Comparison of ENCODE assay signal across 8 cellular contexts in genomic region chr1:150072959-150073358, GRCh38. TPM values are rescaled to one million over a fixed set of nuclear protein-coding genes. Genes with fewer than 3 reads are reported as not detected.
A peak's percentile ranks its signal among the peaks of the same experiment; 100 is the strongest.
DNase-seq lines count a peak whose midpoint lies in the region; ATAC-seq and TF ChIP-seq lines count a peak whose summit lies in the region.

No MANE protein-coding gene starts in this region.

- H3K9me3 Mint-ChIP-seq in central memory CD8-positive, alpha-beta T cell: no peaks in the 10 kb centered on the region

- no peak overlapping the region for H3K4me3 ChIP-seq in osteoblast (ENCODE audit: insufficient read depth, low read length)

- H3K79me2 ChIP-seq in osteoblast (ENCODE audit: insufficient read depth, low read length): peaks cover 19% of the 10 kb centered on the region

- H3K36me3 Mint-ChIP-seq in central memory CD8-positive, alpha-beta T cell (ENCODE audit: insufficient read depth): peaks cover 24% of the 10 kb centered on the region

- no peaks in the 10 kb centered on the region for H3K27me3 Mint-ChIP-seq in central memory CD8-positive, alpha-beta T cell

- ATAC-seq in central memory CD8-positive, alpha-beta T cell (replicated peaks; ENCODE audit: extremely low read depth, poor library complexity, severe bottlenecking): peak; percentile 62
- ATAC-seq in HG02970 (IDR thresholded peaks at IDR 0.05; ENCODE audit: low FRiP score, unreplicated experiment) (no peak), GM19467 (IDR thresholded peaks at IDR 0.05; ENCODE audit: unreplicated experiment) (no peak)

- H3K4me2 ChIP-seq in osteoblast (ENCODE audit: insufficient read depth, low read length): no peak overlapping the region

- DNase-seq in NCI-H2171 treated with DMSO at 0.1 percent for 48 hours (lab: John Stamatoyannopoulos, UW) (peak; percentile 52), NCI-H2171 (lab: John Stamatoyannopoulos, UW) (no peak), NCI-H1694 treated with DMSO at 0.1 percent for 48 hours (lab: John Stamatoyannopoulos, UW) (peak; percentile 74), osteoblast (ENCODE audit: insufficient read length, low spot score, missing footprints) (no peak), RPMI8226 (no peak)
- DNase-seq in central memory CD8-positive, alpha-beta T cell (ENCODE audit: low spot score in 2 of 2): no peak

- H2AFZ ChIP-seq in osteoblast (ENCODE audit: low read length): no peak overlapping the region

- H3K4me1 ChIP-seq in osteoblast (ENCODE audit: insufficient read depth, low read length): peaks cover 10% of the 10 kb centered on the region

- H3K27ac ChIP-seq in osteoblast (ENCODE audit: low read depth, low read length): no peak overlapping the region

- no peaks in the 10 kb centered on the region for H4K20me1 ChIP-seq in osteoblast (ENCODE audit: insufficient read depth, low read length)

- peak; percentile 54 for TF ChIP-seq CTCF in osteoblast (IDR thresholded peaks at IDR 0.05; ENCODE audit: extremely low read depth, low read depth, low read length)

- no peak overlapping the region for H3K4me3 Mint-ChIP-seq in central memory CD8-positive, alpha-beta T cell

- H3K27ac Mint-ChIP-seq in central memory CD8-positive, alpha-beta T cell (ENCODE audit: low read depth): no peak overlapping the region

- H3K9me3 ChIP-seq in osteoblast (ENCODE audit: low read depth, low read length): no peaks in the 10 kb centered on the region

- H3K36me3 ChIP-seq in osteoblast (ENCODE audit: insufficient read depth, low read length): peaks cover 32% of the 10 kb centered on the region

- H3K4me1 Mint-ChIP-seq in central memory CD8-positive, alpha-beta T cell: peaks cover 26% of the 10 kb centered on the region

- no peaks in the 10 kb centered on the region for H3K27me3 ChIP-seq in osteoblast (ENCODE audit: insufficient read depth, low read length)

RNA-seq across cellular contexts. Expression of gene VPS45, which starts 5.4 kb away (rescaled TPM):
- total RNA-seq in osteoblast: 36.9 and 42.1 TPM in 2 replicates

Comparison
In these comparisons a context has a peak if more than half of its experiments do, and no peak if none do; other contexts are left out.
1. DNase-seq: peak in NCI-H2171 treated with DMSO at 0.1 percent for 48 hours (single experiment) and NCI-H1694 treated with DMSO at 0.1 percent for 48 hours (single experiment); none in NCI-H2171 (single experiment), central memory CD8-positive, alpha-beta T cell (0 of 2), osteoblast (single experiment) and RPMI8226 (single experiment).